15 cellular contexts compared by ENCODE assay signal in the genomic region with DNA sequence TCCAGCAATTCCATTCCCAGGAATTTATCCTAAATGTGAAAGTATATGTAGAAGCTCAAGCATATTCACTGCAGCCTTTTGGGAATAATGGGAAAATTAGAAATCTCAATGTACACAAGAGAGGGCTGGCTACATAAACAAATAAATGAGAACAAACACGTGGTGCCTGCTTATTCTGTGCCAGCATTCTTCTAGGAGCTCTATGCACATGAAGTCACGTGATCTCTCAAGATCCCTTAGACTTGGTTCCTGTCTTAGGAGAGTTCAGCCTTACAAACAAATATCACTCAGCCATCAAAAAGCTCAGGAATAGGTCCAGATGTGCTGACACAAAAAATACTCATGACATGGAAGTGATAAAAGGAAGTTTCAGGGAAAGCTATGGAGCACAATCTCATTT.
"Had no signal": no experiment of that assay in that cellular context is flagged by ENCODE, and none has a peak within 500 bp of the region (broad histone marks: within the 10 kb centered on the region; RNA-seq: fewer than 3 reads in every experiment).

No MANE protein-coding gene starts in this region.

- FAIRE-seq: endometrium, frontal cortex, urothelium cell line had no signal

- DNase-seq: cortex of kidney; effector memory CD4-positive, alpha-beta T cell; esophagus squamous epithelium; islet precursor cell; mammary epithelial cell; naive thymus-derived CD8-positive, alpha-beta T cell; posterior cingulate gyrus; stimulated activated CD4-positive, alpha-beta T cell treated with anti-CD3 and anti-CD28 coated beads, Interleukin-2, amount 100 ng/mL, for 48 hours; stimulated activated naive CD4-positive, alpha-beta T cell treated with Interleukin-2 at 50 U/mL for 16 hours had no signal

- H3K36me3 ChIP-seq: esophagus squamous epithelium had no signal

- H3K27me3 ChIP-seq: esophagus squamous epithelium had no signal

- ATAC-seq: left lobe of liver; naive thymus-derived CD8-positive, alpha-beta T cell; right cardiac atrium had no signal

- H3K9me3 ChIP-seq: esophagus squamous epithelium had no signal

- H3K4me3 ChIP-seq: esophagus squamous epithelium, smooth muscle cell had no signal

- H3K4me2 ChIP-seq: smooth muscle cell had no signal
